Comparison of ENCODE assay signal across 8 cellular contexts in genomic region chr12:92827836-92828431, GRCh38.
DNase-seq lines count a peak whose midpoint lies in the region; ATAC-seq and TF ChIP-seq lines count a peak whose summit lies in the region.

No MANE protein-coding gene starts in this region.

- no peak overlapping the region for H3K4me3 Mint-ChIP-seq in activated naive CD4-positive, alpha-beta T cell treated with anti-CD3 and anti-CD28 coated beads, Interleukin-2, amount 10 ng/mL, durations not matched to agents 7 days and 5 days
- no peak overlapping the region for H3K4me3 Mint-ChIP-seq in stimulated activated naive CD8-positive, alpha-beta T cell treated with anti-CD3 and anti-CD28 coated beads, Interleukin-15, amount 100 ng/mL, for 72 hours

- peak; percentile 33 for DNase-seq in AG08395 (ENCODE audit: low spot score)
- peak; percentile 4 for DNase-seq in NCI-H446 treated with DMSO at 0.1 percent for 48 hours (lab: John Stamatoyannopoulos, UW)
- peak; percentile 55 for DNase-seq in activated naive CD4-positive, alpha-beta T cell treated with anti-CD3 and anti-CD28 coated beads, Interleukin-2, amount 10 ng/mL, durations not matched to agents 7 days and 5 days
- peak; percentile 60 for DNase-seq in iris pigment epithelial cell (ENCODE audit: low read depth)
- DNase-seq in stimulated activated naive CD8-positive, alpha-beta T cell treated with anti-CD3 and anti-CD28 coated beads, Interleukin-15, amount 100 ng/mL, for 72 hours: peak; percentile 8 to 25
- no peak for DNase-seq in activated CD4-positive, CD25-positive, alpha-beta regulatory T cell treated with anti-CD3 and anti-CD28 coated beads, Interleukin-2, amount 50 U/mL, for 72 hours

- H3K36me3 Mint-ChIP-seq in activated naive CD4-positive, alpha-beta T cell treated with anti-CD3 and anti-CD28 coated beads, Interleukin-2, amount 10 ng/mL, durations not matched to agents 7 days and 5 days: peaks cover 14% of the 10 kb centered on the region

- H3K4me3 ChIP-seq in GM12875 (ENCODE audit: low read depth, low read length): no peak overlapping the region

- no peak for ATAC-seq in stimulated activated naive CD8-positive, alpha-beta T cell treated with anti-CD3 and anti-CD28 coated beads, Interleukin-15, amount 100 ng/mL, for 72 hours
- ATAC-seq in HG02798 (IDR thresholded peaks at IDR 0.05; ENCODE audit: poor library complexity, unreplicated experiment): no peak

- H3K9me3 Mint-ChIP-seq in activated naive CD4-positive, alpha-beta T cell treated with anti-CD3 and anti-CD28 coated beads, Interleukin-2, amount 10 ng/mL, durations not matched to agents 7 days and 5 days: no peaks in the 10 kb centered on the region
- H3K9me3 Mint-ChIP-seq in stimulated activated naive CD8-positive, alpha-beta T cell treated with anti-CD3 and anti-CD28 coated beads, Interleukin-15, amount 100 ng/mL, for 72 hours: no peaks in the 10 kb centered on the region

- TF ChIP-seq CTCF in GM12875 (IDR thresholded peaks at IDR 0.05; ENCODE audit: borderline replicate concordance, insufficient read depth, low read depth, low read length): peak; percentile 78

- CTCF ChIA-PET in activated naive CD4-positive, alpha-beta T cell treated with anti-CD3 and anti-CD28 coated beads, Interleukin-2, amount 10 ng/mL, durations not matched to agents 7 days and 5 days (lab: Charles Lee): interaction anchor here (0.7 to 1.1 kb wide), 8 partner anchors 10 to 164 kb away, joined by 3 to 7 read pairs (median 3); no protein-coding TSS in a partner anchor

- no peak overlapping the region for H3K27ac Mint-ChIP-seq in activated naive CD4-positive, alpha-beta T cell treated with anti-CD3 and anti-CD28 coated beads, Interleukin-2, amount 10 ng/mL, durations not matched to agents 7 days and 5 days
- H3K27ac Mint-ChIP-seq in stimulated activated naive CD8-positive, alpha-beta T cell treated with anti-CD3 and anti-CD28 coated beads, Interleukin-15, amount 100 ng/mL, for 72 hours: no peak overlapping the region

- no peaks in the 10 kb centered on the region for H3K27me3 Mint-ChIP-seq in activated naive CD4-positive, alpha-beta T cell treated with anti-CD3 and anti-CD28 coated beads, Interleukin-2, amount 10 ng/mL, durations not matched to agents 7 days and 5 days
- H3K27me3 Mint-ChIP-seq in stimulated activated naive CD8-positive, alpha-beta T cell treated with anti-CD3 and anti-CD28 coated beads, Interleukin-15, amount 100 ng/mL, for 72 hours: no peaks in the 10 kb centered on the region

- H3K4me1 Mint-ChIP-seq in activated naive CD4-positive, alpha-beta T cell treated with anti-CD3 and anti-CD28 coated beads, Interleukin-2, amount 10 ng/mL, durations not matched to agents 7 days and 5 days: no peaks in the 10 kb centered on the region
- no peaks in the 10 kb centered on the region for H3K4me1 Mint-ChIP-seq in stimulated activated naive CD8-positive, alpha-beta T cell treated with anti-CD3 and anti-CD28 coated beads, Interleukin-15, amount 100 ng/mL, for 72 hours
